14 cellular contexts compared by ENCODE assay signal in genomic region chr16:28139530-28139929, GRCh38.
DNase-seq lines count a peak whose midpoint lies in the region; ATAC-seq and TF ChIP-seq lines count a peak whose summit lies in the region.
"Had no signal": no experiment of that assay in that cellular context is flagged by ENCODE, and none has a peak within 500 bp of the region (broad histone marks: within the 10 kb centered on the region; RNA-seq: fewer than 3 reads in every experiment).

No MANE protein-coding gene starts in this region.

- no peak overlapping the region for H3K9ac ChIP-seq in HCT116 (ENCODE audit: low read length)

- POLR2A ChIA-PET in CD8-positive, alpha-beta T cell (lab: Charles Lee) = interaction anchor here (2.6 kb wide), 1 partner anchor 69 kb away, joined by 8 read pairs; no protein-coding TSS in a partner anchor
- POLR2A ChIA-PET in HCT116 (lab: Charles Lee) = no interaction called here
- POLR2A ChIA-PET in naive thymus-derived CD4-positive, alpha-beta T cell (lab: Charles Lee) = interaction anchor here (0.9 to 3.8 kb wide), 5 partner anchors 11 to 72 kb away, joined by 3 to 45 read pairs (median 7); partner anchors contain the start of gene XPO6

- peak; percentile 36 for TF ChIP-seq CTCF in CD8-positive, alpha-beta T cell (IDR thresholded peaks at IDR 0.05)
- TF ChIP-seq CTCF in HCT116 (IDR thresholded peaks at IDR 0.05 in 2 of 3, conservative IDR thresholded peaks at IDR 0.05 in 1 of 3; ENCODE audit: borderline replicate concordance in 1 of 3, insufficient read depth in 1 of 3, low read depth in 2 of 3, low read length in 2 of 3) = peak in 1 of 3 experiments; percentile 31; a peak in 2 of 6 replicates

- TF ChIP-seq RAD21 in HCT116 (IDR thresholded peaks at IDR 0.05; ENCODE audit: low read depth) = no peak

- no peaks in the 10 kb centered on the region for H3K9me2 ChIP-seq in HCT116 (ENCODE audit: insufficient read depth)

- peaks cover 49% of the 10 kb centered on the region for H3K36me3 Mint-ChIP-seq in CD8-positive, alpha-beta T cell
- H3K36me3 Mint-ChIP-seq in activated T-helper 17 cell treated with anti-CD3 and anti-CD28 coated beads, Interleukin-2, amount 50 U/mL, for 72 hours (ENCODE audit: low read depth) = peaks cover 88% of the 10 kb centered on the region
- H3K36me3 Mint-ChIP-seq in naive thymus-derived CD4-positive, alpha-beta T cell = peaks cover 0 to 37% (median 25%) of the 10 kb centered on the region in 5 donors

- H3K79me2 ChIP-seq in HCT116 (ENCODE audit: insufficient read depth, low read length) = peaks cover 82% of the 10 kb centered on the region

- no peaks in the 10 kb centered on the region for H3K9me3 Mint-ChIP-seq in CD8-positive, alpha-beta T cell
- no peaks in the 10 kb centered on the region for H3K9me3 Mint-ChIP-seq in activated T-helper 17 cell treated with anti-CD3 and anti-CD28 coated beads, Interleukin-2, amount 50 U/mL, for 72 hours
- H3K9me3 Mint-ChIP-seq in naive thymus-derived CD4-positive, alpha-beta T cell = peaks cover 0 to 2% (median 0%) of the 10 kb centered on the region in 11 donors

- H3K4me3 ChIP-seq in CD8-positive, alpha-beta T cell (ENCODE audit: low read depth, low read length) = no peak overlapping the region
- no peak overlapping the region for H3K4me3 ChIP-seq in HCT116 (replicated peaks in 1 of 2; ENCODE audit: low read depth in 1 of 2, low read length in 2 of 2)
- H3K4me3 ChIP-seq in naive thymus-derived CD4-positive, alpha-beta T cell (ENCODE audit: low read length) = no peak overlapping the region
- H3K4me3 ChIP-seq: colonic mucosa, smooth muscle cell had no signal

- no peak overlapping the region for H3K4me2 ChIP-seq in HCT116 (ENCODE audit: low read length)
- H3K4me2 ChIP-seq: smooth muscle cell had no signal

- peaks cover 80% of the 10 kb centered on the region for H3K4me1 Mint-ChIP-seq in CD8-positive, alpha-beta T cell (ENCODE audit: low read depth)
- peaks cover 52% of the 10 kb centered on the region for H3K4me1 Mint-ChIP-seq in activated T-helper 17 cell treated with anti-CD3 and anti-CD28 coated beads, Interleukin-2, amount 50 U/mL, for 72 hours
- peaks cover 52 to 89% (median 79%) of the 10 kb centered on the region in 7 donors for H3K4me1 Mint-ChIP-seq in naive thymus-derived CD4-positive, alpha-beta T cell

- H3K36me3 ChIP-seq in CD8-positive, alpha-beta T cell (ENCODE audit: insufficient read depth, low read length) = peaks cover 10% of the 10 kb centered on the region
- peaks cover 8 to 61% of the 10 kb centered on the region in 2 experiments for H3K36me3 ChIP-seq in HCT116 (ENCODE audit: control insufficient read depth in 1 of 2, insufficient read depth in 2 of 2, low read length in 2 of 2)
- H3K36me3 ChIP-seq in naive thymus-derived CD4-positive, alpha-beta T cell (ENCODE audit: control insufficient read depth in 2 of 3, insufficient read depth in 3 of 3, low read length in 3 of 3) = peaks cover 2 to 16% (median 10%) of the 10 kb centered on the region in 3 experiments
- H3K36me3 ChIP-seq: colonic mucosa had no signal

- H3K9me3 ChIP-seq in CD8-positive, alpha-beta T cell (ENCODE audit: low read length) = no peaks in the 10 kb centered on the region
- H3K9me3 ChIP-seq in HCT116 (ENCODE audit: control insufficient read depth in 1 of 2, insufficient read depth in 1 of 2, low read depth in 1 of 2, low read length in 2 of 2) = no peaks in the 10 kb centered on the region
- H3K9me3 ChIP-seq in naive thymus-derived CD4-positive, alpha-beta T cell (ENCODE audit: control insufficient read depth in 2 of 3, low read length in 3 of 3) = no peaks in the 10 kb centered on the region
- H3K9me3 ChIP-seq: colonic mucosa had no signal

- no peaks in the 10 kb centered on the region for H3K27me3 Mint-ChIP-seq in CD8-positive, alpha-beta T cell (ENCODE audit: low read depth)
- no peaks in the 10 kb centered on the region for H3K27me3 Mint-ChIP-seq in activated T-helper 17 cell treated with anti-CD3 and anti-CD28 coated beads, Interleukin-2, amount 50 U/mL, for 72 hours
- H3K27me3 Mint-ChIP-seq in naive thymus-derived CD4-positive, alpha-beta T cell = no peaks in the 10 kb centered on the region

- RAD21 ChIA-PET in HCT116 (lab: Charles Lee; ENCODE audit: low non-redundant PET in 1 of 2, low total read pairs in 2 of 2, uncharacterized antibody in 2 of 2, unreplicated experiment in 2 of 2) = no interaction called here

- no peak for TF ChIP-seq POLR2A in HCT116 (IDR thresholded peaks at IDR 0.05; ENCODE audit: borderline replicate concordance, extremely low read depth, insufficient read depth, insufficient read length)

- CTCF ChIA-PET in CD8-positive, alpha-beta T cell (lab: Charles Lee) = interaction anchor here (0.9 to 13.3 kb wide), 6 partner anchors 11 to 76 kb away, joined by 3 to 394 read pairs (median 4); partner anchors contain the start of gene XPO6
- CTCF ChIA-PET in HCT116 (lab: Charles Lee) = no interaction called here
- CTCF ChIA-PET in naive thymus-derived CD4-positive, alpha-beta T cell (lab: Charles Lee) = interaction anchor here (0.9 to 12.3 kb wide), 6 partner anchors 9 to 80 kb away, joined by 3 to 168 read pairs (median 4); no protein-coding TSS in a partner anchor

- H3K4me1 ChIP-seq in CD8-positive, alpha-beta T cell (ENCODE audit: insufficient read depth, low read length) = peaks cover 81% of the 10 kb centered on the region
- no peaks in the 10 kb centered on the region for H3K4me1 ChIP-seq in HCT116 (ENCODE audit: control insufficient read depth in 1 of 2, insufficient read depth in 2 of 2, low read length in 2 of 2)
- H3K4me1 ChIP-seq in naive thymus-derived CD4-positive, alpha-beta T cell (ENCODE audit: control insufficient read depth in 2 of 2, insufficient read depth in 2 of 2, low read length in 2 of 2) = peaks cover 75 to 82% of the 10 kb centered on the region in 2 donors
- H3K4me1 ChIP-seq: colonic mucosa had no signal

- intact Hi-C loops in CD8-positive, alpha-beta T cell (cut with DNase I, micrococcal nuclease) = loop anchor here in 1 of 2 experiments (10.0 kb wide), 1 partner anchor 415 kb away; the partner anchor contains the start of gene SGF29
- intact Hi-C loops in HCT116 (cut with micrococcal nuclease) = loop anchor here (2.0 kb wide), 1 partner anchor 59 kb away; no protein-coding TSS in a partner anchor
- intact Hi-C loops in naive thymus-derived CD4-positive, alpha-beta T cell (cut with micrococcal nuclease) = no loop called here

- H3K27me3 ChIP-seq in CD8-positive, alpha-beta T cell (ENCODE audit: insufficient read depth, low read length) = no peaks in the 10 kb centered on the region
- H3K27me3 ChIP-seq in HCT116 (ENCODE audit: insufficient read depth, low read length) = no peaks in the 10 kb centered on the region
- no peaks in the 10 kb centered on the region for H3K27me3 ChIP-seq in naive thymus-derived CD4-positive, alpha-beta T cell (ENCODE audit: control insufficient read depth in 2 of 2, insufficient read depth in 2 of 2, low read length in 2 of 2)
- H3K27me3 ChIP-seq: colonic mucosa had no signal

- 0 out of 2 replicates have a peak, but pooled peaks cover 16% of the 10 kb centered on the region for H4K20me1 ChIP-seq in HCT116 (ENCODE audit: insufficient read depth)

- peak; percentile 3 for ATAC-seq in CD8-positive, alpha-beta T cell
- peak; percentile 49; the same call in 1 of the 2 replicates for ATAC-seq in HCT116
- ATAC-seq in activated T-helper 17 cell treated with anti-CD3 and anti-CD28 coated beads, Interleukin-2, amount 50 U/mL, for 72 hours (replicated peaks) = peak; percentile 13
- no peak for ATAC-seq in naive thymus-derived CD4-positive, alpha-beta T cell

- H3K27ac ChIP-seq in CD8-positive, alpha-beta T cell (ENCODE audit: low read depth, low read length) = peak overlapping the region; percentile 2
- H3K27ac ChIP-seq in HCT116 (ENCODE audit: low read depth, low read length) = no peak overlapping the region
- H3K27ac ChIP-seq in naive thymus-derived CD4-positive, alpha-beta T cell (ENCODE audit: low read depth, low read length) = peak overlapping the region; percentile 63
- H3K27ac ChIP-seq: colonic mucosa had no signal

- no peak for DNase-seq in CD8-positive, alpha-beta T cell
- no peak for DNase-seq in HCT116 (ENCODE audit: low read depth, low spot score)
- DNase-seq in naive thymus-derived CD4-positive, alpha-beta T cell = peak in 7 of 9 donors; percentile 14 to 53 (median 38)
- DNase-seq in NCI-H2107 (lab: John Stamatoyannopoulos, UW) = no peak
- no peak for DNase-seq in SW 1271 (lab: John Stamatoyannopoulos, UW)
- DNase-seq in inferior parietal cortex (ENCODE audit: extremely low spot score) = no peak
- DNase-seq: C1 segment of cervical spinal cord, colonic mucosa, H7, islet precursor cell, NCI-H1048, NCI-H2171 had no signal

- H3K27ac Mint-ChIP-seq in CD8-positive, alpha-beta T cell = peak overlapping the region; percentile 89
- peak overlapping the region; percentile 93 for H3K27ac Mint-ChIP-seq in activated T-helper 17 cell treated with anti-CD3 and anti-CD28 coated beads, Interleukin-2, amount 50 U/mL, for 72 hours
- H3K27ac Mint-ChIP-seq in naive thymus-derived CD4-positive, alpha-beta T cell = peak overlapping the region; percentile 81 to 99 (median 96)

- H2AFZ ChIP-seq in HCT116 (ENCODE audit: low read depth, low read length, poor library complexity, severe bottlenecking) = no peak overlapping the region

- BruUV-seq in HCT116 (replicated peaks; lab: Mats Ljungman, UMichigan) = no TSS peak

- peak overlapping the region; percentile 32 for H3K4me3 Mint-ChIP-seq in CD8-positive, alpha-beta T cell
- peak overlapping the region; percentile 77 for H3K4me3 Mint-ChIP-seq in activated T-helper 17 cell treated with anti-CD3 and anti-CD28 coated beads, Interleukin-2, amount 50 U/mL, for 72 hours
- peak overlapping the region; percentile 7 to 88 (median 72) for H3K4me3 Mint-ChIP-seq in naive thymus-derived CD4-positive, alpha-beta T cell

Comparison
In these comparisons a context has a peak if more than half of its experiments do, and no peak if none do; other contexts are left out.
1. DNase-seq: peak in naive thymus-derived CD4-positive, alpha-beta T cell (7 of 9); none in CD8-positive, alpha-beta T cell (0 of 7), HCT116 (single experiment), NCI-H2107 (single experiment), SW 1271 (0 of 2) and inferior parietal cortex (single experiment).
2. Peak in every context shown above with its lines, with median percentiles within 50 percentile points of each other: H3K27ac Mint-ChIP-seq and H3K4me3 Mint-ChIP-seq.